ENCODE assay signal across 28 cellular contexts in the genomic region with DNA sequence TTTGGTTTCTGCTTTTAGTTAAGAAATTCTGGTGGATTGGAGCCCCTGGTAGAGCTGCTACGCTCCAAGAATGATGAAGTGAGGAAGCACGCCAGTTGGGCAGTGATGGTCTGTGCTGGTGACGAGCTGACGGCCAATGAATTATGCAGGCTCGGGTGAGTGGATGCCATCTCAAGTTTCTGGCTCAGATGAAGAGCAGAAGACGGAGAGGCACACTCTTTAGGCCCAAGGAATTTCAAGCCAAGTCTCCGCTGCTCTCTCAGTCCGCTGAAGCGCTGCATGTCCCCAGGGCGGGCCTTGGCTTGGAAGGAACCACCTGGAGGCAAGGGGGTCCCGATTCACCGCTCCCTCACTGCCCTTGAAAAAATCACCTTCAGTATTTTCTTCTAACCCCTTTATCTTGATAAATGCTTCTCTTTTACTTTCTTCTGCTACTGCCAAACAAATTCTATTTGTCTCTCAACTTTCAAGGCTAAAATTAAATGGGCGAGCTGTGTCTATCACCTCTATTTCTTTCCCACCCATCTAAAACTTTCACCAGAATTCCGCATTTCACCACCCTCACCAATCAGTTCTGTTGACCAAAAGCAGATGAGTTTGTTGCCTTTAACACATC.
DNase-seq lines count a peak whose midpoint lies in the region; ATAC-seq, FAIRE-seq and TF ChIP-seq lines count a peak whose summit lies in the region.
"Had no signal": no experiment of that assay in that cellular context is flagged by ENCODE, and none has a peak within 500 bp of the region (broad histone marks: within the 10 kb centered on the region; RNA-seq: fewer than 3 reads in every experiment).

No MANE protein-coding gene starts in this region.

- intact Hi-C loops in pancreas (cut with DNase I) (no loop called here), left ventricle myocardium inferior (cut with micrococcal nuclease) (no loop called here)

- H3K4me3 ChIP-seq in pancreas, result no peak overlapping the region
- H3K4me3 ChIP-seq in left ventricle myocardium inferior, result no peak overlapping the region
- H3K4me3 ChIP-seq: colonic mucosa, HAP-1, heart left ventricle, prostate gland, upper lobe of left lung had no signal

- WGBS in pancreas, 2 donors, result 93% methylated on average over 14 of the region's 14 CpGs

- no peaks in the 10 kb centered on the region for H3K36me3 Mint-ChIP-seq in WTC11
- no peaks in the 10 kb centered on the region for H3K36me3 Mint-ChIP-seq in nephron (ENCODE audit: low read depth)
- H3K36me3 Mint-ChIP-seq: CD4-positive, CD25-positive, alpha-beta regulatory T cell; stimulated activated memory B cell treated with anti-CD40 and anti-IgM and Interleukin-4, amounts not matched to agents 10 μg/mL and 1 μg/mL and 100 μg/mL, for 72 hours had no signal

- H3K4me3 Mint-ChIP-seq in WTC11, result peak overlapping the region; percentile 41
- H3K4me3 Mint-ChIP-seq in nephron, result no peak overlapping the region
- H3K4me3 Mint-ChIP-seq: CD4-positive, CD25-positive, alpha-beta regulatory T cell; stimulated activated memory B cell treated with anti-CD40 and anti-IgM and Interleukin-4, amounts not matched to agents 10 μg/mL and 1 μg/mL and 100 μg/mL, for 72 hours had no signal

- no peaks in the 10 kb centered on the region for H3K9me3 ChIP-seq in pancreas
- no peaks in the 10 kb centered on the region for H3K9me3 ChIP-seq in left ventricle myocardium inferior (replicated peaks)
- H3K9me3 ChIP-seq: colonic mucosa, HAP-1, heart left ventricle, prostate gland, SK-N-SH, upper lobe of left lung had no signal

- H3K27me3 Mint-ChIP-seq in WTC11 (ENCODE audit: low read depth), result peaks cover 9% of the 10 kb centered on the region; the same call in 1 of the 2 replicates
- H3K27me3 Mint-ChIP-seq in nephron (ENCODE audit: low read depth), result peaks cover 4% of the 10 kb centered on the region

- DNase-seq in Ammon's horn (ENCODE audit: low spot score) (peak; percentile 32), WTC11 (ENCODE audit: low spot score) (peak; percentile 56), iPS DF 4.7 (ENCODE audit: extremely low read depth, low spot score) (peak; percentile 25), SIG-M5 (lab: John Stamatoyannopoulos, UW) (no peak), pancreas (no peak), left ventricle myocardium inferior (no peak)
- DNase-seq: activated CD4-positive, alpha-beta T cell treated with anti-CD3 and anti-CD28 coated beads, Interleukin-2, amount 50 U/mL, for 48 hours; activated naive CD4-positive, alpha-beta T cell treated with Interleukin-2 at 50 U/mL for 16 hours; CD4-positive, CD25-positive, alpha-beta regulatory T cell; colonic mucosa; DND-41; effector memory CD4-positive, alpha-beta T cell; erythroblast; heart left ventricle; Karpas-422; left ventricle myocardium superior; NCI-H1417 treated with DMSO at 0.1 percent for 48 hours; NCI-H2029 treated with DMSO at 0.1 percent for 48 hours; NCI-H524 treated with DMSO at 0.1 percent for 48 hours; NK-92 treated with Interleukin-12 subunit alpha and Interleukin-12 subunit beta, amount 100 ng/mL, for 24 hours; PC-3; SK-N-SH had no signal

- H3K9me3 Mint-ChIP-seq in WTC11, result no peaks in the 10 kb centered on the region
- peaks cover 2% of the 10 kb centered on the region for H3K9me3 Mint-ChIP-seq in nephron
- H3K9me3 Mint-ChIP-seq: stimulated activated memory B cell treated with anti-CD40 and anti-IgM and Interleukin-4, amounts not matched to agents 10 μg/mL and 1 μg/mL and 100 μg/mL, for 72 hours had no signal

- H3K27ac ChIP-seq in pancreas (no peak overlapping the region), left ventricle myocardium inferior (replicated peaks) (no peak overlapping the region)
- H3K27ac ChIP-seq: colonic mucosa, heart left ventricle, prostate gland, upper lobe of left lung had no signal

- no peak for TF ChIP-seq CTCF in WTC11 (IDR thresholded peaks at IDR 0.05)
- no peak for TF ChIP-seq CTCF in nephron (IDR thresholded peaks at IDR 0.05; ENCODE audit: unreplicated experiment in 3 of 3)
- no peak for TF ChIP-seq CTCF in pancreas (IDR thresholded peaks at IDR 0.05)
- no peak for TF ChIP-seq CTCF in left ventricle myocardium inferior (IDR thresholded peaks at IDR 0.05; ENCODE audit: borderline replicate concordance)

- POLR2A ChIA-PET in WTC11 (lab: Charles Lee), result interaction anchor here (1.4 kb wide), 1 partner anchor 10 kb away, joined by 4 read pairs; no protein-coding TSS in a partner anchor

- H3K27ac Mint-ChIP-seq in WTC11 (peak overlapping the region; percentile 43; the same call in 1 of the 2 replicates), nephron (peak overlapping the region in 2 of 3 experiments; percentile 39 to 45)
- H3K27ac Mint-ChIP-seq: CD4-positive, CD25-positive, alpha-beta regulatory T cell; stimulated activated memory B cell treated with anti-CD40 and anti-IgM and Interleukin-4, amounts not matched to agents 10 μg/mL and 1 μg/mL and 100 μg/mL, for 72 hours had no signal

- FAIRE-seq in pancreas (lab: Jason Lieb, UNC), result no peak

- ATAC-seq in WTC11 (peak; percentile 82), GM21619 (IDR thresholded peaks at IDR 0.05; ENCODE audit: unreplicated experiment) (no peak), pancreas (no peak)
- ATAC-seq: heart left ventricle; left ventricle myocardium superior; PC-3; stimulated activated memory B cell treated with anti-CD40 and anti-IgM and Interleukin-4, amounts not matched to agents 10 μg/mL and 1 μg/mL and 100 μg/mL, for 72 hours had no signal

- H3K4me1 ChIP-seq in pancreas, result no peaks in the 10 kb centered on the region
- H3K4me1 ChIP-seq in left ventricle myocardium inferior, result no peaks in the 10 kb centered on the region
- H3K4me1 ChIP-seq: colonic mucosa, HAP-1, heart left ventricle, prostate gland, upper lobe of left lung had no signal

- H3K27me3 ChIP-seq in pancreas (no peaks in the 10 kb centered on the region), left ventricle myocardium inferior (ENCODE audit: low read depth) (peaks cover 66% of the 10 kb centered on the region)
- H3K27me3 ChIP-seq: colonic mucosa, upper lobe of left lung had no signal

- H3K36me3 ChIP-seq in pancreas, result no peaks in the 10 kb centered on the region
- no peaks in the 10 kb centered on the region for H3K36me3 ChIP-seq in left ventricle myocardium inferior
- H3K36me3 ChIP-seq: colonic mucosa, HAP-1, heart left ventricle, prostate gland, upper lobe of left lung had no signal

- CTCF ChIA-PET in WTC11 (lab: Charles Lee), result interaction anchor here (1.4 kb wide), 1 partner anchor 34 kb away, joined by 4 read pairs; no protein-coding TSS in a partner anchor

- H3K4me1 Mint-ChIP-seq in WTC11 (peaks cover 10% of the 10 kb centered on the region), nephron (peaks cover 63% of the 10 kb centered on the region)
- H3K4me1 Mint-ChIP-seq: CD4-positive, CD25-positive, alpha-beta regulatory T cell had no signal

TF ChIP-seq in WTC11, 78 proteins besides CTCF, POLR2A, EP300 and RAD21:
- TF ChIP-seq, protein P1, sequence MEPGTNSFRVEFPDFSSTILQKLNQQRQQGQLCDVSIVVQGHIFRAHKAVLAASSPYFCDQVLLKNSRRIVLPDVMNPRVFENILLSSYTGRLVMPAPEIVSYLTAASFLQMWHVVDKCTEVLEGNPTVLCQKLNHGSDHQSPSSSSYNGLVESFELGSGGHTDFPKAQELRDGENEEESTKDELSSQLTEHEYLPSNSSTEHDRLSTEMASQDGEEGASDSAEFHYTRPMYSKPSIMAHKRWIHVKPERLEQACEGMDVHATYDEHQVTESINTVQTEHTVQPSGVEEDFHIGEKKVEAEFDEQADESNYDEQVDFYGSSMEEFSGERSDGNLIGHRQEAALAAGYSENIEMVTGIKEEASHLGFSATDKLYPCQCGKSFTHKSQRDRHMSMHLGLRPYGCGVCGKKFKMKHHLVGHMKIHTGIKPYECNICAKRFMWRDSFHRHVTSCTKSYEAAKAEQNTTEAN (CRISPR knock-in tag; IDR thresholded peaks at IDR 0.05), result no peak
- TF ChIP-seq NFE2L1 (CRISPR knock-in tag; IDR thresholded peaks at IDR 0.05) (no peak), EMX1 (CRISPR knock-in tag; IDR thresholded peaks at IDR 0.05) (no peak), GRHL2 (CRISPR knock-in tag; IDR thresholded peaks at IDR 0.05; ENCODE audit: insufficient replicate concordance, severe bottlenecking) (no peak)
- TF ChIP-seq, protein P2, sequence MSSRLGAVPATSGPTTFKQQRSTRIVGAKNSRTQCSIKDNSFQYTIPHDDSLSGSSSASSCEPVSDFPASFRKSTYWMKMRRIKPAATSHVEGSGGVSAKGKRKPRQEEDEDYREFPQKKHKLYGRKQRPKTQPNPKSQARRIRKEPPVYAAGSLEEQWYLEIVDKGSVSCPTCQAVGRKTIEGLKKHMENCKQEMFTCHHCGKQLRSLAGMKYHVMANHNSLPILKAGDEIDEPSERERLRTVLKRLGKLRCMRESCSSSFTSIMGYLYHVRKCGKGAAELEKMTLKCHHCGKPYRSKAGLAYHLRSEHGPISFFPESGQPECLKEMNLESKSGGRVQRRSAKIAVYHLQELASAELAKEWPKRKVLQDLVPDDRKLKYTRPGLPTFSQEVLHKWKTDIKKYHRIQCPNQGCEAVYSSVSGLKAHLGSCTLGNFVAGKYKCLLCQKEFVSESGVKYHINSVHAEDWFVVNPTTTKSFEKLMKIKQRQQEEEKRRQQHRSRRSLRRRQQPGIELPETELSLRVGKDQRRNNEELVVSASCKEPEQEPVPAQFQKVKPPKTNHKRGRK (CRISPR knock-in tag; IDR thresholded peaks at IDR 0.05; ENCODE audit: borderline replicate concordance), result no peak

Comparison
In these comparisons a context has a peak if more than half of its experiments do, and no peak if none do; other contexts are left out.
1. DNase-seq: peak in Ammon's horn (single experiment), WTC11 (single experiment) and iPS DF 4.7 (single experiment); none in SIG-M5 (single experiment), pancreas (0 of 6) and left ventricle myocardium inferior (single experiment).